ENCODE assay signal across 8 cellular contexts in genomic region chr15:75578948-75579908, GRCh38. TPM values are rescaled to one million over a fixed set of nuclear protein-coding genes. Genes with fewer than 3 reads are reported as not detected.
DNase-seq lines count a peak whose midpoint lies in the region; ATAC-seq and TF ChIP-seq lines count a peak whose summit lies in the region.

Gene PTPN9, minus strand, starts transcription at chr15:75579315. Its CDS starts 539 bp downstream, at chr15:75578776.

- H3K4me3 ChIP-seq in OCI-LY7 (ENCODE audit: low read depth, low read length, poor library complexity, severe bottlenecking) (peak within 1 kb of the TSS; percentile 88), mononuclear cell (ENCODE audit: low read length) (peak within 1 kb of the TSS; percentile 91)

- H3K4me2 ChIP-seq in OCI-LY7 (ENCODE audit: low read length), result peak within 1 kb of the TSS; percentile 86

- H3K27me3 ChIP-seq in mononuclear cell (ENCODE audit: insufficient read depth, low read length), result no peaks in the 10 kb centered on the region

- peaks cover 14% of the 10 kb centered on the region for H3K4me1 ChIP-seq in OCI-LY7 (ENCODE audit: insufficient read depth, low read length, poor library complexity, severe bottlenecking)
- H3K4me1 ChIP-seq in mononuclear cell (ENCODE audit: insufficient read depth, low read length), result peaks cover 20% of the 10 kb centered on the region

- H3K9me2 ChIP-seq in OCI-LY7 (ENCODE audit: insufficient read depth, low read length), result no peaks in the 10 kb centered on the region

- peak; percentile 51 for ATAC-seq in GM19043 (IDR thresholded peaks at IDR 0.05; ENCODE audit: low read depth, unreplicated experiment)

- BruUV-seq in OCI-LY7 (replicated peaks; lab: Mats Ljungman, UMichigan), result no TSS peak

- peaks cover 6% of the 10 kb centered on the region; the same call in 1 of the 2 replicates for H3K36me3 ChIP-seq in OCI-LY7 (ENCODE audit: insufficient read depth, low read length)

- CTCF ChIA-PET in OCI-LY7 (lab: Charles Lee; ENCODE audit: unreplicated experiment), result no interaction called here

- intact Hi-C loops in OCI-LY7 (cut with micrococcal nuclease; ENCODE audit: unreplicated experiment), result loop anchor here (2.0 kb wide), 3 partner anchors 46 to 128 kb away; partner anchors contain the start of genes IMP3, SIN3A and SNUPN

- no peaks in the 10 kb centered on the region for H4K20me1 ChIP-seq in OCI-LY7 (ENCODE audit: insufficient read depth, low read length)

- POLR2A ChIA-PET in OCI-LY7 (lab: Charles Lee), result interaction anchor here (0.5 to 1.4 kb wide), 7 partner anchors 40 to 1385 kb away, joined by 3 to 8 read pairs (median 4); partner anchors contain the start of genes SIN3A and SNUPN

- DNase-seq in AG08395 (ENCODE audit: low spot score) (peak; percentile 73), HT1080 (ENCODE audit: low read depth) (peak; percentile 77), OCI-LY7 (ENCODE audit: low spot score) (peak; percentile 87), activated T-cell treated with anti-CD3 and anti-CD28 coated beads for 24 hours (ENCODE audit: low read depth) (peak; percentile 58), epithelial cell of prostate (ENCODE audit: low read depth, low spot score) (no peak)
- DNase-seq in stimulated activated CD8-positive, alpha-beta memory T cell treated with anti-CD3 and anti-CD28 coated beads, Interleukin-2, amount 100 ng/mL, for 1 hour (ENCODE audit: low read depth in 2 of 2), result peak; percentile 37 to 59

- H3K9me3 ChIP-seq in OCI-LY7 (ENCODE audit: low read length) (no peaks in the 10 kb centered on the region), mononuclear cell (ENCODE audit: low read depth, low read length) (no peaks in the 10 kb centered on the region)

- H3K27ac ChIP-seq in OCI-LY7 (ENCODE audit: low read depth, low read length, poor library complexity, severe bottlenecking) (peak within 1 kb of the TSS; percentile 71), epithelial cell of prostate (peak within 1 kb of the TSS; percentile 78)

- H2AFZ ChIP-seq in OCI-LY7 (ENCODE audit: low read length), result peak within 1 kb of the TSS; percentile 93

- H3K79me2 ChIP-seq in OCI-LY7 (ENCODE audit: insufficient read depth, low read depth, low read length), result peaks cover 30% of the 10 kb centered on the region

- peak; percentile 66 for TF ChIP-seq CTCF in OCI-LY7 (conservative IDR thresholded peaks at IDR 0.05; ENCODE audit: low read length)

RNA-seq across cellular contexts. Expression of gene PTPN9, which starts in this region (rescaled TPM):
- total RNA-seq in HT1080 (2014; rRNA removed; shearing (Covaris generic)), result 24.0 and 28.3 TPM in 2 replicates
- 20.0 and 22.8 TPM in 2 replicates for polyA plus RNA-seq in HT1080 (2015; cell fraction: cytosol; rRNA removed)
- 9.5 and 12.2 TPM in 2 replicates for polyA plus RNA-seq in HT1080 (2015; cell fraction: nucleus; rRNA removed)
- total RNA-seq in OCI-LY7 (2014; rRNA removed; shearing (Covaris generic)), result 12.5 and 16.5 TPM in 2 replicates
- total RNA-seq in OCI-LY7 (2022) (38.5 and 39.2 TPM in 2 replicates), mononuclear cell (7.2 TPM)
